In the genomic region with DNA sequence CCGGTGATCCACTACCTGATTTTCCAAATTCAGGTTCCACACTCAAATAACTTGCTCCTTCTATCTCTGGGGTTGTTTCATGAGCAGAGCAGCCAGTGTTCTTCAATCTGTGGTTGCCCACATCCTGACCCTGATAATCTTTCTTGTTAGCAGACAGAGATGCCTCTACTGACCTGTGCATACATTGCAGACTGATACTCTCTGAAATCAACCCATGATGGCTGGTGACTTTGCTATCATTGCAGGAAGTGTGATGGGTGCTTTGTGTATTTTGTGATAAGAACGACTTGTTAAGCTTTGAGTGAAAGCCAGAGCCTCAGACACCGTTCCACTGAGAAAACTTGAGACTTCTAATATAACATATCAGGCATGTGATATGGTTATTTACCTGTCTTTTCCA, we compare ENCODE assay signal across 1 cellular context.
TF ChIP-seq lines count a peak whose summit lies in the region.

No MANE protein-coding gene starts in this region.

TF ChIP-seq in K562, 482 proteins besides CTCF, POLR2A, EP300 and RAD21 (continued from another document):
- peak; percentile 42; the same call in 1 of the 2 replicates for TF ChIP-seq ARID1B (IDR thresholded peaks at IDR 0.05)
- TF ChIP-seq FOXA3 (CRISPR knock-in tag; conservative IDR thresholded peaks at IDR 0.05 in 1 of 2, IDR thresholded peaks at IDR 0.05 in 1 of 2): peak in 1 of 2 experiments; percentile 86; a peak in 2 of 4 replicates
- TF ChIP-seq, protein P1, sequence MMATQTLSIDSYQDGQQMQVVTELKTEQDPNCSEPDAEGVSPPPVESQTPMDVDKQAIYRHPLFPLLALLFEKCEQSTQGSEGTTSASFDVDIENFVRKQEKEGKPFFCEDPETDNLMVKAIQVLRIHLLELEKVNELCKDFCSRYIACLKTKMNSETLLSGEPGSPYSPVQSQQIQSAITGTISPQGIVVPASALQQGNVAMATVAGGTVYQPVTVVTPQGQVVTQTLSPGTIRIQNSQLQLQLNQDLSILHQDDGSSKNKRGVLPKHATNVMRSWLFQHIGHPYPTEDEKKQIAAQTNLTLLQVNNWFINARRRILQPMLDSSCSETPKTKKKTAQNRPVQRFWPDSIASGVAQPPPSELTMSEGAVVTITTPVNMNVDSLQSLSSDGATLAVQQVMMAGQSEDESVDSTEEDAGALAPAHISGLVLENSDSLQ (IDR thresholded peaks at IDR 0.05): 0 out of 2 replicates have a peak, but pooled peaks have one; percentile 8
- no peak for TF ChIP-seq RBM14 (IDR thresholded peaks at IDR 0.05; ENCODE audit: borderline replicate concordance, insufficient read depth, low read depth, low read length)
- peak in 1 of 2 experiments; percentile 35; a peak in 1 of 4 replicates for TF ChIP-seq RCOR1 (IDR thresholded peaks at IDR 0.05; ENCODE audit: borderline replicate concordance in 1 of 2, low read depth in 2 of 2, low read length in 2 of 2)
- no peak for TF ChIP-seq HDAC1 (IDR thresholded peaks at IDR 0.05)
- TF ChIP-seq ETV1 (tag; conservative IDR thresholded peaks at IDR 0.05; ENCODE audit: low read depth): 0 out of 2 replicates have a peak, but pooled peaks have one; percentile 34
- TF ChIP-seq NCOR1 (IDR thresholded peaks at IDR 0.05): peak; percentile 37; the same call in 1 of the 2 replicates
- TF ChIP-seq ZNF124 (CRISPR knock-in tag; IDR thresholded peaks at IDR 0.05): no peak
- TF ChIP-seq ETS2 (tag; IDR thresholded peaks at IDR 0.05; ENCODE audit: borderline replicate concordance, poor library complexity, severe bottlenecking): no peak
- TF ChIP-seq, protein P2, sequence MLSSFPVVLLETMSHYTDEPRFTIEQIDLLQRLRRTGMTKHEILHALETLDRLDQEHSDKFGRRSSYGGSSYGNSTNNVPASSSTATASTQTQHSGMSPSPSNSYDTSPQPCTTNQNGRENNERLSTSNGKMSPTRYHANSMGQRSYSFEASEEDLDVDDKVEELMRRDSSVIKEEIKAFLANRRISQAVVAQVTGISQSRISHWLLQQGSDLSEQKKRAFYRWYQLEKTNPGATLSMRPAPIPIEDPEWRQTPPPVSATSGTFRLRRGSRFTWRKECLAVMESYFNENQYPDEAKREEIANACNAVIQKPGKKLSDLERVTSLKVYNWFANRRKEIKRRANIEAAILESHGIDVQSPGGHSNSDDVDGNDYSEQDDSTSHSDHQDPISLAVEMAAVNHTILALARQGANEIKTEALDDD (IDR thresholded peaks at IDR 0.05): peak; percentile 60; the same call in 1 of the 2 replicates
- TF ChIP-seq CBFA2T3 (IDR thresholded peaks at IDR 0.05): peak; percentile 75
- peak; percentile 70 for TF ChIP-seq TEAD4 (IDR thresholded peaks at IDR 0.05; ENCODE audit: low read length)
- TF ChIP-seq TEAD4 (CRISPR knock-in tag; IDR thresholded peaks at IDR 0.05; ENCODE audit: borderline replicate concordance): no peak
- no peak for TF ChIP-seq TCFL5 (CRISPR knock-in tag; conservative IDR thresholded peaks at IDR 0.05)
- TF ChIP-seq TAL1 (IDR thresholded peaks at IDR 0.05): peak; percentile 63
- 0 out of 2 replicates have a peak, but pooled peaks have one; percentile 18 for TF ChIP-seq TCF3 (CRISPR knock-in tag; IDR thresholded peaks at IDR 0.05)
- peak; percentile 33 for TF ChIP-seq CCNT2 (IDR thresholded peaks at IDR 0.05; ENCODE audit: borderline replicate concordance, extremely low read depth, insufficient read length, low read depth, low read length)
- no peak for TF ChIP-seq PHF21A (IDR thresholded peaks at IDR 0.05; ENCODE audit: borderline replicate concordance, low read depth)
